Comparison of ENCODE assay signal across 15 cellular contexts in genomic region chr17:81409190-81409935, GRCh38. TPM values are rescaled to one million over a fixed set of nuclear protein-coding genes. Genes with fewer than 3 reads are reported as not detected.
DNase-seq lines count a peak whose midpoint lies in the region; ATAC-seq, FAIRE-seq and TF ChIP-seq lines count a peak whose summit lies in the region.
"Had no signal": no experiment of that assay in that cellular context is flagged by ENCODE, and none has a peak within 500 bp of the region (broad histone marks: within the 10 kb centered on the region; RNA-seq: fewer than 3 reads in every experiment).

No MANE protein-coding gene starts in this region.

- no peak for TF ChIP-seq POLR2A in GM12892 (IDR thresholded peaks at IDR 0.05; ENCODE audit: low read depth, low read length)

- peak; percentile 39 for TF ChIP-seq CTCF in A673 (conservative IDR thresholded peaks at IDR 0.05; ENCODE audit: low read depth, low read length)
- TF ChIP-seq CTCF in GM12872 (IDR thresholded peaks at IDR 0.05; ENCODE audit: insufficient read depth, low read depth, low read length), result peak; percentile 16; the same call in 1 of the 3 replicates
- TF ChIP-seq CTCF in brain (conservative IDR thresholded peaks at IDR 0.05), result no peak

- DNase-seq in A673 (ENCODE audit: low spot score), result no peak
- peak; percentile 82 for DNase-seq in NCI-H510A treated with DMSO at 0.1 percent for 48 hours (lab: John Stamatoyannopoulos, UW)
- no peak for DNase-seq in activated gamma-delta T cell treated with Interleukin-2 at 50 U/mL for 16 hours
- no peak for DNase-seq in GM12892 (ENCODE audit: insufficient read length)
- no peak for DNase-seq in activated CD8-positive, alpha-beta memory T cell treated with anti-CD3 and anti-CD28 coated beads, Interleukin-2, amount 50 U/mL, for 4 hours
- DNase-seq: activated naive CD8-positive, alpha-beta T cell treated with anti-CD3 and anti-CD28 coated beads, Interleukin-2, amount 10 ng/mL, durations not matched to agents 7 days and 5 days; cortex of kidney; NCI-H146; SIG-M5 had no signal

- H3K36me3 ChIP-seq in A673 (ENCODE audit: insufficient read depth, low read length, poor library complexity, severe bottlenecking), result no peaks in the 10 kb centered on the region
- H3K36me3 ChIP-seq: right atrium auricular region had no signal

- CTCF ChIA-PET in A673 (lab: Charles Lee), result no interaction called here

- peak overlapping the region in 4 of 5 experiments; percentile 11 to 86 (median 72) for H3K27ac Mint-ChIP-seq in brain
- H3K27ac Mint-ChIP-seq: activated naive CD8-positive, alpha-beta T cell treated with anti-CD3 and anti-CD28 coated beads, Interleukin-2, amount 10 ng/mL, durations not matched to agents 7 days and 5 days; stimulated activated naive CD8-positive, alpha-beta T cell treated with anti-CD3 and anti-CD28 coated beads, Interleukin-15, Interleukin-2, amounts not matched to agents 100 ng/mL and 50 ng/mL, for 24 hours had no signal

- intact Hi-C loops in A673 (cut with micrococcal nuclease; ENCODE audit: unreplicated experiment), result no loop called here

- FAIRE-seq in GM12892 (lab: Jason Lieb, UNC), result no peak
- FAIRE-seq: G401.6 had no signal

- POLR2A ChIA-PET in A673 (lab: Charles Lee; ENCODE audit: low non-redundant PET), result interaction anchor here (1.1 kb wide), 1 partner anchor 14 kb away, joined by 3 read pairs; the partner anchor contains the start of gene BAHCC1

- peak overlapping the region; percentile 83 for H3K27ac ChIP-seq in A673 (ENCODE audit: low read depth, low read length, poor library complexity, severe bottlenecking)
- H3K27ac ChIP-seq: right atrium auricular region had no signal

- no peak for ATAC-seq in HG02798 (IDR thresholded peaks at IDR 0.05; ENCODE audit: poor library complexity, unreplicated experiment)

- H3K4me3 ChIP-seq in A673 (ENCODE audit: low read depth, low read length, poor library complexity, severe bottlenecking), result no peak overlapping the region
- H3K4me3 ChIP-seq: right atrium auricular region had no signal

- peaks cover 81% of the 10 kb centered on the region for H3K4me1 ChIP-seq in A673 (ENCODE audit: insufficient read depth, low read length, poor library complexity, severe bottlenecking)

- H3K27me3 Mint-ChIP-seq in brain, result peaks cover 6% of the 10 kb centered on the region

- no peaks in the 10 kb centered on the region for H3K27me3 ChIP-seq in A673 (replicated peaks; ENCODE audit: insufficient read depth, low read depth, low read length, poor library complexity)
- H3K27me3 ChIP-seq: right atrium auricular region had no signal

- H3K36me3 Mint-ChIP-seq in brain, result peaks cover 1% of the 10 kb centered on the region
- H3K36me3 Mint-ChIP-seq: activated naive CD8-positive, alpha-beta T cell treated with anti-CD3 and anti-CD28 coated beads, Interleukin-2, amount 10 ng/mL, durations not matched to agents 7 days and 5 days had no signal

- no peaks in the 10 kb centered on the region for H3K9me3 ChIP-seq in A673 (ENCODE audit: low read depth, low read length, poor library complexity, severe bottlenecking)
- H3K9me3 ChIP-seq: right atrium auricular region had no signal

- peak overlapping the region in 1 of 5 experiments; percentile 13 for H3K4me3 Mint-ChIP-seq in brain
- H3K4me3 Mint-ChIP-seq: activated naive CD8-positive, alpha-beta T cell treated with anti-CD3 and anti-CD28 coated beads, Interleukin-2, amount 10 ng/mL, durations not matched to agents 7 days and 5 days; stimulated activated naive CD8-positive, alpha-beta T cell treated with anti-CD3 and anti-CD28 coated beads, Interleukin-15, Interleukin-2, amounts not matched to agents 100 ng/mL and 50 ng/mL, for 24 hours had no signal

- H3K9me3 Mint-ChIP-seq in brain, result no peaks in the 10 kb centered on the region
- H3K9me3 Mint-ChIP-seq: activated naive CD8-positive, alpha-beta T cell treated with anti-CD3 and anti-CD28 coated beads, Interleukin-2, amount 10 ng/mL, durations not matched to agents 7 days and 5 days; stimulated activated naive CD8-positive, alpha-beta T cell treated with anti-CD3 and anti-CD28 coated beads, Interleukin-15, Interleukin-2, amounts not matched to agents 100 ng/mL and 50 ng/mL, for 24 hours had no signal

- BruUV-seq in A673 (replicated peaks; lab: Mats Ljungman, UMichigan), result no TSS peak

- H3K4me1 Mint-ChIP-seq in brain, result peaks cover 65% of the 10 kb centered on the region

RNA-seq across cellular contexts. Expression of gene BAHCC1, which starts 14.1 kb away (rescaled TPM):
- total RNA-seq in A673 (2021), result 74.2 and 80.6 TPM in 2 replicates
- 19.5 TPM for polyA plus RNA-seq in brain (ENCODE audit: insufficient read depth, low read depth, low replicate concordance)
- not detected for polyA plus RNA-seq in GM12892 (2012; ENCODE audit: missing spikeins)

Comparison
In these comparisons a context has a peak if more than half of its experiments do, and no peak if none do; other contexts are left out.
1. CTCF ChIP-seq: peak in A673 (single experiment) and GM12872 (single experiment); none in brain (0 of 2).